ENCODE assay signal across 22 cellular contexts in the genomic region with DNA sequence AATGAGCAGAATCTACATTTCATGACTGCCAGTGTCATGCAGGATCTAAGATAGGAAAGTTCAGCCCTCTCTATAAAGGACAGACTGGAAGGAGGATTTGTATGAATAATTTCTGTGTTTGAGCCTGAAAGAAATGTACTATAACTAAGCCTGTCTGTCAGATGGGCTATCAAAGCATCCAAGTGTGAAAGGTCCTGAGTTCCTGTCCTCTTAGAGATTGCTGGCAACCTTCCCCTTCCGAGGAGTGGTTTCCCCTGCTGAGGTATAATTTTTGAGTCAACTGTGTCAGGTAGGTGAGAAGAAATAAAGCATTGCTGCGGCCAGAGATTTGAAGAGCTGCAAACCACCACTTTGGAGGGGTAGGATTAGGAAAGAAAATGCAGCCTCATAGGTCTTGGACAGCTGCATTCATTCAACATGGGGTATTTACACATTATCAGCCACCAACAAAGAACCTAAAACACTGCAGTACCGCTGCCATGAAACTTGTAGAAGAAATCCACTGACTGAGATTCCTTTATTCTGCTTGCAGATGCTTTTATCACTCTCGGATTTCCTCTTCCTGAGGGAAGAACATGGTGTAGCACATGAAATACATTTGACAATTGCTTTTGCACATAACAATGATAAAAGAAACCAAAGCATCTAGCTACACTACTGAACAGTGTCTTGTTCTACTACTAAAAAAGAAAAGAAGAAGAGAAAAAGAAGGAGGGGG.
DNase-seq lines count a peak whose midpoint lies in the region; ATAC-seq, FAIRE-seq and TF ChIP-seq lines count a peak whose summit lies in the region.
"Had no signal": no experiment of that assay in that cellular context is flagged by ENCODE, and none has a peak within 500 bp of the region (broad histone marks: within the 10 kb centered on the region; RNA-seq: fewer than 3 reads in every experiment).

No MANE protein-coding gene starts in this region.

- peaks cover 0 to 7% (median under 1%) of the 10 kb centered on the region in 4 donors for H3K27me3 ChIP-seq in liver (ENCODE audit: control insufficient read depth in 4 of 4, insufficient read depth in 4 of 4, low read length in 3 of 4)
- peaks cover 7 to 28% of the 10 kb centered on the region in 2 experiments; a peak in 4 of 5 replicates for H3K27me3 ChIP-seq in HepG2 (ENCODE audit: control insufficient read depth in 1 of 2, insufficient read depth in 2 of 2, low read length in 2 of 2)
- H3K27me3 ChIP-seq in adipocyte (replicated peaks; ENCODE audit: control insufficient read depth, insufficient read depth, low read length), result no peaks in the 10 kb centered on the region
- H3K27me3 ChIP-seq in Peyer's patch, result no peaks in the 10 kb centered on the region
- H3K27me3 ChIP-seq: colonic mucosa, SJCRH30 had no signal

- TF ChIP-seq CTCF in liver (IDR thresholded peaks at IDR 0.05; ENCODE audit: low read depth, low read length, missing input control), result no peak
- TF ChIP-seq CTCF in HepG2 (CRISPR knock-in tag; IDR thresholded peaks at IDR 0.05), result no peak
- no peak for TF ChIP-seq CTCF in Peyer's patch (IDR thresholded peaks at IDR 0.05)

- no peak for FAIRE-seq in HepG2 (lab: Jason Lieb, UNC)
- FAIRE-seq: keratinocyte, small intestine had no signal

- H3K36me3 ChIP-seq in liver (ENCODE audit: control insufficient read depth in 4 of 4, insufficient read depth in 3 of 4, low read depth in 1 of 4, low read length in 3 of 4), result no peaks in the 10 kb centered on the region
- no peaks in the 10 kb centered on the region for H3K36me3 ChIP-seq in HepG2 (replicated peaks in 1 of 2; ENCODE audit: control insufficient read depth in 1 of 2, insufficient read depth in 2 of 2, low read length in 2 of 2)
- peaks cover 7% of the 10 kb centered on the region for H3K36me3 ChIP-seq in adipocyte (ENCODE audit: control insufficient read depth, insufficient read depth, low read length, severe bottlenecking)
- no peaks in the 10 kb centered on the region for H3K36me3 ChIP-seq in Peyer's patch
- H3K36me3 ChIP-seq: colonic mucosa, HAP-1, neutrophil, SJCRH30 had no signal

- no peak for TF ChIP-seq POLR2A in HepG2 (IDR thresholded peaks at IDR 0.05; ENCODE audit: insufficient read depth in 1 of 2, low read depth in 2 of 2, low read length in 2 of 2)
- no peak for TF ChIP-seq POLR2A in Peyer's patch (IDR thresholded peaks at IDR 0.05)

- in situ Hi-C loops in HepG2 (cut with HindIII; ENCODE audit: extremely low pct_ligation_motif_present, low pct_unique_long_range_greater_than_20kb), result loop anchor here (5.0 kb wide), 2 partner anchors 240 to 350 kb away; no protein-coding TSS in a partner anchor

- ATAC-seq in HepG2 (no peak), GM18517 (IDR thresholded peaks at IDR 0.05; ENCODE audit: unreplicated experiment) (no peak)

- H3K27ac ChIP-seq in liver (ENCODE audit: low read depth in 1 of 2, low read length in 2 of 2) (no peak overlapping the region), HepG2 (ENCODE audit: extremely low read length, insufficient read depth, low read length) (no peak overlapping the region), Peyer's patch (no peak overlapping the region)
- H3K27ac ChIP-seq: colonic mucosa, neutrophil, SJCRH30 had no signal

- intact Hi-C loops in HepG2 (cut with micrococcal nuclease; ENCODE audit: unreplicated experiment), result no loop called here

- no peak overlapping the region for H3K9ac ChIP-seq in liver (ENCODE audit: low read depth in 1 of 2, low read length in 2 of 2)
- H3K9ac ChIP-seq in HepG2 (ENCODE audit: insufficient read depth, low read depth, low read length), result no peak overlapping the region
- H3K9ac ChIP-seq in adipocyte (ENCODE audit: low read length), result peak overlapping the region; percentile 75

- no peak overlapping the region for H2AFZ ChIP-seq in HepG2 (ENCODE audit: low read length)

- H3K4me1 ChIP-seq in liver (ENCODE audit: control insufficient read depth in 4 of 4, insufficient read depth in 4 of 4, low read length in 3 of 4), result peaks cover 0 to 4% (median 0%) of the 10 kb centered on the region in 4 donors
- no peaks in the 10 kb centered on the region for H3K4me1 ChIP-seq in HepG2 (ENCODE audit: insufficient read depth, low read length)
- peaks cover 33% of the 10 kb centered on the region for H3K4me1 ChIP-seq in adipocyte (ENCODE audit: control insufficient read depth, insufficient read depth, low read length)
- no peaks in the 10 kb centered on the region for H3K4me1 ChIP-seq in Peyer's patch
- H3K4me1 ChIP-seq: colonic mucosa, SJCRH30 had no signal

- H3K4me2 ChIP-seq in HepG2 (ENCODE audit: low read depth, low read length), result no peak overlapping the region

- DNase-seq in HepG2 (ENCODE audit: low spot score), result no peak
- no peak for DNase-seq in adipocyte (ENCODE audit: low read depth)
- DNase-seq in lung microvascular endothelial cell (ENCODE audit: low read depth in 2 of 2), result peak; percentile 16 to 33
- DNase-seq in NCI-H2107 treated with DMSO at 0.1 percent for 48 hours (lab: John Stamatoyannopoulos, UW; ENCODE audit: unreplicated experiment), result no peak
- DNase-seq in Peyer's patch, result no peak
- no peak for DNase-seq in activated effector memory CD4-positive, alpha-beta T cell treated with anti-CD3 and anti-CD28 coated beads, Interleukin-2, amount 50 U/mL, for 16 hours
- DNase-seq: activated T-cell treated with anti-CD3 and anti-CD28 coated beads, Interleukin-2, amount 50 U/mL, for 24 hours; colonic mucosa; COR-L47; DMS79; NCI-H2081; NCI-H510A; NK-92 treated with Interleukin-12 subunit alpha and Interleukin-12 subunit beta, amount 100 ng/mL, for 24 hours; SJCRH30; small intestine; stimulated activated CD4-positive, alpha-beta T cell treated with anti-CD3 and anti-CD28 coated beads, Interleukin-1b, Interleukin-23, amount 100 ng/mL, for 48 hours had no signal

- H3K9me3 ChIP-seq in liver (ENCODE audit: control insufficient read depth in 4 of 4, low read length in 3 of 4) (no peaks in the 10 kb centered on the region), HepG2 (ENCODE audit: low read length) (no peaks in the 10 kb centered on the region), adipocyte (ENCODE audit: control insufficient read depth, low read length) (no peaks in the 10 kb centered on the region), Peyer's patch (no peaks in the 10 kb centered on the region)
- H3K9me3 ChIP-seq: colonic mucosa, HAP-1, neutrophil, SJCRH30 had no signal

- H4K20me1 ChIP-seq in HepG2 (ENCODE audit: insufficient read depth, low read length), result no peaks in the 10 kb centered on the region

- no peaks in the 10 kb centered on the region for H3K79me2 ChIP-seq in HepG2 (ENCODE audit: insufficient read depth, low read length)

- CTCF ChIA-PET in HepG2 (lab: Yijun Ruan, JAX; ENCODE audit: low intra/inter-chr PET ratio, low total read pairs), result no interaction called here

- TF ChIP-seq EP300 in HepG2 (IDR thresholded peaks at IDR 0.05; ENCODE audit: low read depth in 2 of 2, low read length in 2 of 2), result no peak
- TF ChIP-seq EP300 in HepG2 (CRISPR knock-in tag; IDR thresholded peaks at IDR 0.05; ENCODE audit: borderline replicate concordance), result no peak

- TF ChIP-seq RAD21 in liver (IDR thresholded peaks at IDR 0.05) (no peak), HepG2 (CRISPR knock-in tag; IDR thresholded peaks at IDR 0.05) (no peak)

- BruUV-seq in HepG2 (replicated peaks; lab: Mats Ljungman, UMichigan), result no TSS peak

- WGBS in liver, result 78% methylated on average over 4 of the region's 4 CpGs
- WGBS in HepG2 (ENCODE audit: low lambda C conversion rate), result 0% methylated on average over 4 of the region's 4 CpGs

- POLR2A ChIA-PET in HepG2 (lab: Yijun Ruan, JAX), result no interaction called here

- H3K4me3 ChIP-seq in liver (ENCODE audit: low read depth in 1 of 3, low read length in 3 of 3) (no peak overlapping the region), HepG2 (replicated peaks in 1 of 3; ENCODE audit: insufficient read depth in 1 of 3, low read depth in 2 of 3, low read length in 3 of 3) (no peak overlapping the region), adipocyte (ENCODE audit: low read length) (no peak overlapping the region), Peyer's patch (no peak overlapping the region)
- H3K4me3 ChIP-seq: colonic mucosa, HAP-1, lung, SJCRH30 had no signal

TF ChIP-seq in liver, 16 proteins besides CTCF, POLR2A, EP300 and RAD21:
- TF ChIP-seq NR2F2 (IDR thresholded peaks at IDR 0.05) (no peak), SP1 (IDR thresholded peaks at IDR 0.05) (peak; percentile 21)

TF ChIP-seq in HepG2, 621 proteins besides CTCF, POLR2A, EP300 and RAD21 (continues in another document):
- TF ChIP-seq, protein P1, sequence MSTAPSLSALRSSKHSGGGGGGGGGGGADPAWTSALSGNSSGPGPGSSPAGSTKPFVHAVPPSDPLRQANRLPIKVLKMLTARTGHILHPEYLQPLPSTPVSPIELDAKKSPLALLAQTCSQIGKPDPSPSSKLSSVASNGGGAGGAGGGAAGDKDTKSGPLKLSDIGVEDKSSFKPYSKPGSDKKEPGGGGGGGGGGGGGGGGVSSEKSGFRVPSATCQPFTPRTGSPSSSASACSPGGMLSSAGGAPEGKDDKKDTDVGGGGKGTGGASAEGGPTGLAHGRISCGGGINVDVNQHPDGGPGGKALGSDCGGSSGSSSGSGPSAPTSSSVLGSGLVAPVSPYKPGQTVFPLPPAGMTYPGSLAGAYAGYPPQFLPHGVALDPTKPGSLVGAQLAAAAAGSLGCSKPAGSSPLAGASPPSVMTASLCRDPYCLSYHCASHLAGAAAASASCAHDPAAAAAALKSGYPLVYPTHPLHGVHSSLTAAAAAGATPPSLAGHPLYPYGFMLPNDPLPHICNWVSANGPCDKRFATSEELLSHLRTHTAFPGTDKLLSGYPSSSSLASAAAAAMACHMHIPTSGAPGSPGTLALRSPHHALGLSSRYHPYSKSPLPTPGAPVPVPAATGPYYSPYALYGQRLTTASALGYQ (CRISPR knock-in tag; IDR thresholded peaks at IDR 0.05), result no peak
- no peak for TF ChIP-seq ZNF883 (CRISPR knock-in tag; IDR thresholded peaks at IDR 0.05; ENCODE audit: not compliant biosample characterization)
- TF ChIP-seq, protein P2, sequence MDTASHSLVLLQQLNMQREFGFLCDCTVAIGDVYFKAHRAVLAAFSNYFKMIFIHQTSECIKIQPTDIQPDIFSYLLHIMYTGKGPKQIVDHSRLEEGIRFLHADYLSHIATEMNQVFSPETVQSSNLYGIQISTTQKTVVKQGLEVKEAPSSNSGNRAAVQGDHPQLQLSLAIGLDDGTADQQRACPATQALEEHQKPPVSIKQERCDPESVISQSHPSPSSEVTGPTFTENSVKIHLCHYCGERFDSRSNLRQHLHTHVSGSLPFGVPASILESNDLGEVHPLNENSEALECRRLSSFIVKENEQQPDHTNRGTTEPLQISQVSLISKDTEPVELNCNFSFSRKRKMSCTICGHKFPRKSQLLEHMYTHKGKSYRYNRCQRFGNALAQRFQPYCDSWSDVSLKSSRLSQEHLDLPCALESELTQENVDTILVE (CRISPR knock-in tag; IDR thresholded peaks at IDR 0.05), result no peak
- TF ChIP-seq ZNF556 (CRISPR knock-in tag; IDR thresholded peaks at IDR 0.05; ENCODE audit: borderline replicate concordance), result no peak
- TF ChIP-seq HNF4A (CRISPR knock-in tag; IDR thresholded peaks at IDR 0.05), result no peak

Comparison
In these comparisons a context has a peak if more than half of its experiments do, and no peak if none do; other contexts are left out.
1. DNase-seq: peak in lung microvascular endothelial cell (2 of 2); none in HepG2 (single experiment), adipocyte (single experiment), NCI-H2107 treated with DMSO at 0.1 percent for 48 hours (single experiment), Peyer's patch (0 of 3) and activated effector memory CD4-positive, alpha-beta T cell treated with anti-CD3 and anti-CD28 coated beads, Interleukin-2, amount 50 U/mL, for 16 hours (single experiment).